ENCODE assay signal across 18 cellular contexts in the genomic region with DNA sequence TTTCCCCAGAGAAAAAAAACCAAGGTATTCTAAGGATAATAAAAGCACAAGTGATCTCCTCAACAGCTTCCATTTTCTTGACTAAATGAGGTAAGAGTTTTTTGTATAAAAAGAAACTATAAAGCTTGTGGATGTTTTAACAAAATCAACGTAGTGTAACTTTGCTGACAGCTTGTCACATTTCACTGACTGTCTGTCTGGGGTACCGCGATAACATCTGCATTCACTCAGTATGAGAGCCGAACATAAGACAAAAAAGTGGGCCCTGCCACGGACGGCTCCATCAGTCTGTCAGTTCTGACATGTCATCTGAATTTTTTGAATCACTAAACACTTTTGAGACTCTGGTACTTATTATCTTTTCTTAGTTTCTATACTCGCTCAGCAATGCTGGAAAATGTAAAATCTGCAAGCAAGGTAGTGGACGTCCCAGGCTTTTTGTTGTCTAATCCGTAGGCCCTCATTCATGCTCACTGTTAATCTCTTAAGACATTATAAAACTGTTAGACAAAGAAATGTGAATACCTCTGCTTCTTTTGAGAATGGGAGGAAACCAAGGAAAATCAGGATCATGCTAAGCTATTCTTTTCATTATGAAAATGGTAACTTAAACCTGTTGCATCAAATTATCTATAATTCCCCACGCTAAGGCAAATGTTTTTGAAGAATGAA.
DNase-seq lines count a peak whose midpoint lies in the region; ATAC-seq, FAIRE-seq and TF ChIP-seq lines count a peak whose summit lies in the region.
"Had no signal": no experiment of that assay in that cellular context is flagged by ENCODE, and none has a peak within 500 bp of the region (broad histone marks: within the 10 kb centered on the region; RNA-seq: fewer than 3 reads in every experiment).

No MANE protein-coding gene starts in this region.

- H3K4me2 ChIP-seq in K562 (ENCODE audit: insufficient read depth, low read length) = no peak overlapping the region

- intact Hi-C loops in heart right ventricle (cut with DNase I) = no loop called here
- intact Hi-C loops in K562 (cut with micrococcal nuclease) = loop anchor here (1.0 kb wide), 1 partner anchor 13 kb away; no protein-coding TSS in a partner anchor
- intact Hi-C loops in stomach (cut with DNase I; ENCODE audit: low total_unique reads) = no loop called here
- intact Hi-C loops in CD14-positive monocyte (cut with micrococcal nuclease) = no loop called here

- no peak for TF ChIP-seq RAD21 in K562 (CRISPR knock-in tag; conservative IDR thresholded peaks at IDR 0.05 in 1 of 2, IDR thresholded peaks at IDR 0.05 in 1 of 2)

- FAIRE-seq in K562 (lab: Jason Lieb, UNC) = no peak
- no peak for FAIRE-seq in GM12892 (lab: Jason Lieb, UNC)
- FAIRE-seq: D721Med, H1 had no signal

- TF ChIP-seq POLR2A in K562 (conservative IDR thresholded peaks at IDR 0.05) (no peak), stomach (IDR thresholded peaks at IDR 0.05) (no peak), GM12892 (IDR thresholded peaks at IDR 0.05; ENCODE audit: low read depth, low read length) (no peak)

- H3K27me3 Mint-ChIP-seq in nephron (ENCODE audit: low read depth) (peaks cover 18% of the 10 kb centered on the region), CD14-positive monocyte (ENCODE audit: low read depth in 3 of 3) (peaks cover 26 to 48% (median 39%) of the 10 kb centered on the region in 3 donors)

- ATAC-seq in heart right ventricle = no peak
- no peak for ATAC-seq in K562
- ATAC-seq in GM18519 (IDR thresholded peaks at IDR 0.05; ENCODE audit: low FRiP score, unreplicated experiment) = no peak

- no peak overlapping the region for H2AFZ ChIP-seq in K562 (ENCODE audit: low read depth, low read length)

- H3K36me3 ChIP-seq in cardiac muscle cell (no peaks in the 10 kb centered on the region), heart right ventricle (no peaks in the 10 kb centered on the region), K562 (ENCODE audit: control insufficient read depth, insufficient read depth, low read length) (no peaks in the 10 kb centered on the region), stomach (no peaks in the 10 kb centered on the region)

- H3K4me3 Mint-ChIP-seq in nephron (no peak overlapping the region), CD14-positive monocyte (peak overlapping the region in 1 of 2 donors; percentile 55)
- H3K4me3 Mint-ChIP-seq: CD4-positive, alpha-beta memory T cell had no signal

- no peak overlapping the region for H3K4me3 ChIP-seq in cardiac muscle cell
- H3K4me3 ChIP-seq in heart right ventricle = no peak overlapping the region
- no peak overlapping the region for H3K4me3 ChIP-seq in K562
- no peak overlapping the region for H3K4me3 ChIP-seq in stomach

- H3K79me2 ChIP-seq in K562 (ENCODE audit: control insufficient read depth, insufficient read depth, low read length) = no peaks in the 10 kb centered on the region

- in situ Hi-C loops in K562 (cut with MboI) = no loop called here

- H3K9ac ChIP-seq in K562 (ENCODE audit: insufficient read depth in 1 of 2, low read depth in 2 of 2, low read length in 2 of 2) = no peak overlapping the region

- WGBS in heart right ventricle, 2 donors = 83 to 86% methylated on average over 10 of the region's 10 CpGs
- WGBS in K562 (ENCODE audit: insufficient coverage, low coverage, missing lambda C conversion rate) = 0% methylated on average over 10 of the region's 10 CpGs
- 83 to 84% (median 84%) methylated on average over 10 of the region's 10 CpGs for WGBS in stomach, 5 donors

- H3K27ac ChIP-seq in cardiac muscle cell (peak overlapping the region; percentile 49), heart right ventricle (no peak overlapping the region), K562 (ENCODE audit: extremely low read depth, low read depth, low read length) (no peak overlapping the region), stomach (peak overlapping the region in 3 of 5 donors; percentile 27 to 62 (median 58))
- H3K27ac ChIP-seq: HL-60 had no signal

- H3K4me1 Mint-ChIP-seq in nephron = peaks cover 5% of the 10 kb centered on the region
- H3K4me1 Mint-ChIP-seq in CD14-positive monocyte = no peaks in the 10 kb centered on the region
- H3K4me1 Mint-ChIP-seq: CD4-positive, alpha-beta memory T cell had no signal

- no TSS peak for BruUV-seq in K562 (replicated peaks; lab: Mats Ljungman, UMichigan)

- H3K9me3 ChIP-seq in cardiac muscle cell (ENCODE audit: low read depth) (no peaks in the 10 kb centered on the region), heart right ventricle (no peaks in the 10 kb centered on the region), K562 (replicated peaks; ENCODE audit: control insufficient read depth, insufficient read depth, low read depth, low read length) (no peaks in the 10 kb centered on the region), stomach (no peaks in the 10 kb centered on the region)

- H3K9me3 Mint-ChIP-seq in nephron = no peaks in the 10 kb centered on the region
- H3K9me3 Mint-ChIP-seq in CD14-positive monocyte = no peaks in the 10 kb centered on the region

- H3K36me3 Mint-ChIP-seq in nephron (ENCODE audit: low read depth) (no peaks in the 10 kb centered on the region), CD14-positive monocyte (no peaks in the 10 kb centered on the region)
- H3K36me3 Mint-ChIP-seq: CD4-positive, alpha-beta memory T cell had no signal

- H3K27ac Mint-ChIP-seq in nephron (peak overlapping the region in 2 of 3 experiments; percentile 49 to 50), CD14-positive monocyte (no peak overlapping the region)
- H3K27ac Mint-ChIP-seq: CD4-positive, alpha-beta memory T cell had no signal

- no peaks in the 10 kb centered on the region for H3K9me1 ChIP-seq in K562 (ENCODE audit: control insufficient read depth, insufficient read depth, low read length)

- POLR2A ChIA-PET in K562 (lab: Yijun Ruan, JAX) = no interaction called here

- CTCF ChIA-PET in K562 (lab: Yijun Ruan, JAX; ENCODE audit: low intra/inter-chr PET ratio) = no interaction called here

- DNase-seq in cardiac muscle cell (ENCODE audit: low read depth in 1 of 2, low spot score in 1 of 2) (no peak), heart right ventricle (no peak), K562 (ENCODE audit: extremely low read depth in 1 of 4, low spot score in 3 of 4) (no peak), stomach (no peak), GM12892 (ENCODE audit: insufficient read length) (no peak), CD14-positive monocyte (ENCODE audit: low spot score) (no peak)
- DNase-seq: ACHN; C1 segment of cervical spinal cord; CD4-positive, alpha-beta memory T cell; DMS153; DND-41; GDM1; HCEC 1CT had no signal

- TF ChIP-seq CTCF in cardiac muscle cell (IDR thresholded peaks at IDR 0.05; ENCODE audit: low read depth, low read length) = no peak
- no peak for TF ChIP-seq CTCF in heart right ventricle (IDR thresholded peaks at IDR 0.05)
- no peak for TF ChIP-seq CTCF in K562 (IDR thresholded peaks at IDR 0.05 in 2 of 3, conservative IDR thresholded peaks at IDR 0.05 in 1 of 3; ENCODE audit: insufficient read depth in 2 of 3, low read depth in 1 of 3, low read length in 3 of 3)
- TF ChIP-seq CTCF in nephron (IDR thresholded peaks at IDR 0.05; ENCODE audit: unreplicated experiment in 3 of 3) = no peak
- TF ChIP-seq CTCF in stomach (IDR thresholded peaks at IDR 0.05) = no peak
- no peak for TF ChIP-seq CTCF in CD14-positive monocyte (IDR thresholded peaks at IDR 0.05)

- TF ChIP-seq EP300 in K562 (IDR thresholded peaks at IDR 0.05; ENCODE audit: low read length) = no peak
- no peak for TF ChIP-seq EP300 in stomach (IDR thresholded peaks at IDR 0.05)

- no peaks in the 10 kb centered on the region for H4K20me1 ChIP-seq in K562 (replicated peaks; ENCODE audit: control insufficient read depth, insufficient read depth, low read length)

- H3K4me1 ChIP-seq in cardiac muscle cell (ENCODE audit: low read depth) = peaks cover 40% of the 10 kb centered on the region
- no peaks in the 10 kb centered on the region for H3K4me1 ChIP-seq in heart right ventricle
- no peaks in the 10 kb centered on the region for H3K4me1 ChIP-seq in K562 (replicated peaks in 1 of 2; ENCODE audit: control insufficient read depth in 2 of 2, insufficient read depth in 2 of 2, low read length in 2 of 2)
- peaks cover 0 to 35% (median 5%) of the 10 kb centered on the region in 4 donors for H3K4me1 ChIP-seq in stomach

- no peaks in the 10 kb centered on the region for H3K27me3 ChIP-seq in cardiac muscle cell
- H3K27me3 ChIP-seq in heart right ventricle = peaks cover 0 to 31% (median 0%) of the 10 kb centered on the region in 7 donors
- H3K27me3 ChIP-seq in K562 (ENCODE audit: control insufficient read depth in 2 of 2, insufficient read depth in 2 of 2, low read length in 2 of 2) = peaks cover 0 to 3% of the 10 kb centered on the region in 2 experiments; a peak in 1 of 5 replicates
- H3K27me3 ChIP-seq in stomach = no peaks in the 10 kb centered on the region

TF ChIP-seq in K562, 482 proteins besides CTCF, POLR2A, EP300 and RAD21:
- TF ChIP-seq MEIS2 (IDR thresholded peaks at IDR 0.05; ENCODE audit: partially characterized antibody) = peak; percentile 21
- TF ChIP-seq, protein P1, sequence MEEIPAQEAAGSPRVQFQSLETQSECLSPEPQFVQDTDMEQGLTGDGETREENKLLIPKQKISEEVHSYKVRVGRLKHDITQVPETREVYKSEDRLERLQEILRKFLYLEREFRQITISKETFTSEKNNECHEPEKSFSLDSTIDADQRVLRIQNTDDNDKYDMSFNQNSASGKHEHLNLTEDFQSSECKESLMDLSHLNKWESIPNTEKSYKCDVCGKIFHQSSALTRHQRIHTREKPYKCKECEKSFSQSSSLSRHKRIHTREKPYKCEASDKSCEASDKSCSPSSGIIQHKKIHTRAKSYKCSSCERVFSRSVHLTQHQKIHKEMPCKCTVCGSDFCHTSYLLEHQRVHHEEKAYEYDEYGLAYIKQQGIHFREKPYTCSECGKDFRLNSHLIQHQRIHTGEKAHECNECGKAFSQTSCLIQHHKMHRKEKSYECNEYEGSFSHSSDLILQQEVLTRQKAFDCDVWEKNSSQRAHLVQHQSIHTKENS (CRISPR knock-in tag; IDR thresholded peaks at IDR 0.05) = no peak
TF ChIP-seq in K562: peak in this region for 1.

Comparison
In these comparisons a context has a peak if more than half of its experiments do, and no peak if none do; other contexts are left out.
1. H3K27ac ChIP-seq: peak in cardiac muscle cell (single experiment) and stomach (3 of 5); none in heart right ventricle (0 of 10) and K562 (single experiment).
2. H3K27ac Mint-ChIP-seq: peak in nephron (2 of 3); none in CD14-positive monocyte (0 of 7).